Comparison of ENCODE assay signal across 22 cellular contexts in genomic region chr2:208096080-208096479, GRCh38. TPM values are rescaled to one million over a fixed set of nuclear protein-coding genes. Genes with fewer than 3 reads are reported as not detected.
DNase-seq lines count a peak whose midpoint lies in the region; ATAC-seq and TF ChIP-seq lines count a peak whose summit lies in the region.
"Had no signal": no experiment of that assay in that cellular context is flagged by ENCODE, and none has a peak within 500 bp of the region (broad histone marks: within the 10 kb centered on the region; RNA-seq: fewer than 3 reads in every experiment).

No MANE protein-coding gene starts in this region.

- no peaks in the 10 kb centered on the region for H3K27me3 ChIP-seq in BLaER1 treated with 17β-estradiol and CSF1 and Interleukin-3, amounts not matched to agents 10 nM and 100 nM
- H3K27me3 ChIP-seq in upper lobe of right lung (no peaks in the 10 kb centered on the region), neuronal stem cell (ENCODE audit: control insufficient read depth in 3 of 3, insufficient read depth in 3 of 3, low read depth in 1 of 3, low read length in 3 of 3) (no peaks in the 10 kb centered on the region)
- H3K27me3 ChIP-seq: BE2C had no signal

- peak; percentile 20 for ATAC-seq in upper lobe of right lung
- no peak for ATAC-seq in HG03025 (IDR thresholded peaks at IDR 0.05; ENCODE audit: low FRiP score, unreplicated experiment)
- ATAC-seq in GM21390 (IDR thresholded peaks at IDR 0.05; ENCODE audit: unreplicated experiment), result no peak
- ATAC-seq: CD8-positive, alpha-beta T cell; HCT116 had no signal

- no peak overlapping the region for H2BK15ac ChIP-seq in neuronal stem cell (ENCODE audit: low read length)

- H2BK5ac ChIP-seq in neuronal stem cell (ENCODE audit: low read length), result no peak overlapping the region

- H3K4me3 Mint-ChIP-seq in mesothelial cell of epicardium, result no peak overlapping the region
- H3K4me3 Mint-ChIP-seq: CD4-positive, CD25-positive, alpha-beta regulatory T cell; CD8-positive, alpha-beta T cell; H9 had no signal

- H4K91ac ChIP-seq in neuronal stem cell (ENCODE audit: low read depth, low read length, poor library complexity), result no peak overlapping the region

- no peak overlapping the region for H4K8ac ChIP-seq in neuronal stem cell (ENCODE audit: low read depth, low read length)

- WGBS in neuronal stem cell (ENCODE audit: extremely low coverage in 2 of 2, insufficient read length in 2 of 2, insufficient replicate concordance in 1 of 2), 2 donors, result no CpG with 5 or more reads among the region's 3 CpGs

- no peaks in the 10 kb centered on the region for H3K36me3 Mint-ChIP-seq in mesothelial cell of epicardium
- H3K36me3 Mint-ChIP-seq: CD4-positive, CD25-positive, alpha-beta regulatory T cell; CD8-positive, alpha-beta T cell had no signal

- H3K79me1 ChIP-seq in neuronal stem cell (ENCODE audit: low read depth, low read length), result no peaks in the 10 kb centered on the region

- H3K4me3 ChIP-seq in BLaER1 treated with 17β-estradiol and CSF1 and Interleukin-3, amounts not matched to agents 10 nM and 100 nM, result no peak overlapping the region
- H3K4me3 ChIP-seq in upper lobe of right lung, result no peak overlapping the region
- H3K4me3 ChIP-seq in neuronal stem cell (ENCODE audit: low read length in 2 of 2), result no peak overlapping the region
- H3K4me3 ChIP-seq: GM23248 had no signal

- H2AFZ ChIP-seq in neuronal stem cell (ENCODE audit: low read length), result no peak overlapping the region
- H2AFZ ChIP-seq: GM23248 had no signal

- peak overlapping the region in 7 of 11 experiments; percentile 7 to 72 (median 49); a peak in 11 of 22 replicates for H3K27ac ChIP-seq in BLaER1 treated with 17β-estradiol and CSF1 and Interleukin-3, amounts not matched to agents 10 nM and 100 nM
- no peak overlapping the region for H3K27ac ChIP-seq in upper lobe of right lung
- H3K27ac ChIP-seq in neuronal stem cell (replicated peaks; ENCODE audit: low read length), result no peak overlapping the region
- H3K27ac ChIP-seq: 22Rv1, C4-2B, GM23248 had no signal

- H3K27me3 Mint-ChIP-seq in mesothelial cell of epicardium (ENCODE audit: low read depth), result no peaks in the 10 kb centered on the region

- no peak overlapping the region for H2AK5ac ChIP-seq in neuronal stem cell (ENCODE audit: low read depth, low read length)

- intact Hi-C loops in upper lobe of right lung (cut with DNase I), result no loop called here

- no peak overlapping the region for H3K4ac ChIP-seq in neuronal stem cell (ENCODE audit: low read length)

- no peaks in the 10 kb centered on the region for H3K9me3 Mint-ChIP-seq in mesothelial cell of epicardium
- H3K9me3 Mint-ChIP-seq: CD4-positive, CD25-positive, alpha-beta regulatory T cell; CD8-positive, alpha-beta T cell had no signal

- H3K4me1 Mint-ChIP-seq in mesothelial cell of epicardium, result peaks cover 25% of the 10 kb centered on the region

- DNase-seq in activated CD8-positive, alpha-beta memory T cell treated with anti-CD3 and anti-CD28 coated beads for 24 hours, result peak; percentile 5
- DNase-seq in activated CD8-positive, alpha-beta memory T cell treated with anti-CD3 and anti-CD28 coated beads, Interleukin-2, amount 50 U/mL, for 4 hours, result no peak
- DNase-seq in mesothelial cell of epicardium (ENCODE audit: low spot score in 2 of 2, unreplicated experiment in 2 of 2) (no peak), upper lobe of right lung (no peak), neuronal stem cell (ENCODE audit: low spot score) (no peak)
- DNase-seq: ACHN; AML-193; BE2C; Caco-2; CD4-positive, CD25-positive, alpha-beta regulatory T cell; CD8-positive, alpha-beta T cell; DMS153; DND-41; GM23248; H9 had no signal

- H3K14ac ChIP-seq in neuronal stem cell (ENCODE audit: low read length), result no peak overlapping the region

- H3K18ac ChIP-seq in neuronal stem cell (ENCODE audit: low read length), result no peak overlapping the region

- no peak overlapping the region for H3K23ac ChIP-seq in neuronal stem cell (ENCODE audit: low read depth, low read length, poor library complexity)

- H3K4me2 ChIP-seq in BLaER1 treated with 17β-estradiol and CSF1 and Interleukin-3, amounts not matched to agents 10 nM and 100 nM, result peak overlapping the region in 10 of 11 experiments; percentile 13 to 63 (median 45); a peak in 19 of 22 replicates
- no peak overlapping the region for H3K4me2 ChIP-seq in neuronal stem cell (ENCODE audit: insufficient read depth, low read length, poor library complexity, severe bottlenecking)

- no peak overlapping the region for H3K9ac ChIP-seq in BLaER1 treated with 17β-estradiol and CSF1 and Interleukin-3, amounts not matched to agents 10 nM and 100 nM
- no peak overlapping the region for H3K9ac ChIP-seq in neuronal stem cell (ENCODE audit: low read depth, low read length, poor library complexity)
- H3K9ac ChIP-seq: GM23248 had no signal

- H2BK12ac ChIP-seq in neuronal stem cell (ENCODE audit: low read length), result no peak overlapping the region

- H3K27ac Mint-ChIP-seq in mesothelial cell of epicardium, result peak overlapping the region; percentile 75
- H3K27ac Mint-ChIP-seq: CD4-positive, CD25-positive, alpha-beta regulatory T cell; CD8-positive, alpha-beta T cell; H9 had no signal

- no peak for TF ChIP-seq CTCF in mesothelial cell of epicardium (IDR thresholded peaks at IDR 0.05; ENCODE audit: unreplicated experiment)
- no peak for TF ChIP-seq CTCF in upper lobe of right lung (IDR thresholded peaks at IDR 0.05)

- peaks cover 17 to 42% (median 33%) of the 10 kb centered on the region in 10 experiments for H3K4me1 ChIP-seq in BLaER1 treated with 17β-estradiol and CSF1 and Interleukin-3, amounts not matched to agents 10 nM and 100 nM
- H3K4me1 ChIP-seq in upper lobe of right lung, result no peaks in the 10 kb centered on the region
- H3K4me1 ChIP-seq in neuronal stem cell (ENCODE audit: control insufficient read depth in 2 of 2, insufficient read depth in 1 of 2, low read depth in 1 of 2, low read length in 2 of 2), result peaks cover 0 to 2% of the 10 kb centered on the region in 2 donors

- H2BK120ac ChIP-seq in neuronal stem cell (ENCODE audit: low read depth, low read length), result no peak overlapping the region

- H3K36me3 ChIP-seq in BLaER1 treated with 17β-estradiol and CSF1 and Interleukin-3, amounts not matched to agents 10 nM and 100 nM, result no peaks in the 10 kb centered on the region
- H3K36me3 ChIP-seq in upper lobe of right lung, result no peaks in the 10 kb centered on the region
- no peaks in the 10 kb centered on the region for H3K36me3 ChIP-seq in neuronal stem cell (replicated peaks in 1 of 2; ENCODE audit: control insufficient read depth in 2 of 2, insufficient read depth in 2 of 2, low read length in 2 of 2)
- H3K36me3 ChIP-seq: BE2C had no signal

- peaks cover 0 to 22% (median 13%) of the 10 kb centered on the region in 11 experiments; a peak in 15 of 22 replicates for H3K9me3 ChIP-seq in BLaER1 treated with 17β-estradiol and CSF1 and Interleukin-3, amounts not matched to agents 10 nM and 100 nM (replicated peaks in 1 of 11)
- H3K9me3 ChIP-seq in upper lobe of right lung (no peaks in the 10 kb centered on the region), neuronal stem cell (replicated peaks in 1 of 2; ENCODE audit: control insufficient read depth in 2 of 2, insufficient read depth in 1 of 2, low read depth in 1 of 2, low read length in 2 of 2) (peaks cover 0 to 2% of the 10 kb centered on the region in 2 donors)
- H3K9me3 ChIP-seq: BE2C, Caco-2 had no signal

- no peaks in the 10 kb centered on the region for H4K20me1 ChIP-seq in BLaER1 treated with 17β-estradiol and CSF1 and Interleukin-3, amounts not matched to agents 10 nM and 100 nM

RNA-seq across cellular contexts. Expression of gene CRYGD, which starts 28.2 kb away (rescaled TPM):
- total RNA-seq in mesothelial cell of epicardium (not detected in 3 replicates), upper lobe of right lung (not detected)
- polyA plus RNA-seq in neuronal stem cell (2013, experiment 1 of 2), result 0.99 TPM
- polyA plus RNA-seq in neuronal stem cell (2013, experiment 2 of 2), result 1.1 TPM
- total RNA-seq: Caco-2; CD8-positive, alpha-beta T cell; GM23248; H4; H9 had no signal
- polyA plus RNA-seq: CD4-positive, CD25-positive, alpha-beta regulatory T cell; GM23248 had no signal

RNA-seq across cellular contexts. Expression of gene CRYGC, which starts 33.5 kb away (rescaled TPM):
- not detected in 3 replicates for total RNA-seq in mesothelial cell of epicardium
- total RNA-seq in upper lobe of right lung, result not detected
- not detected for polyA plus RNA-seq in neuronal stem cell (2013, experiment 1 of 2)
- not detected for polyA plus RNA-seq in neuronal stem cell (2013, experiment 2 of 2)
- total RNA-seq: Caco-2; CD4-positive, CD25-positive, alpha-beta regulatory T cell; CD8-positive, alpha-beta T cell; GM23248; H4; H9 had no signal
- polyA plus RNA-seq: CD4-positive, CD25-positive, alpha-beta regulatory T cell; GM23248 had no signal

RNA-seq across cellular contexts. Expression of gene CRYGB, which starts 49.9 kb away (rescaled TPM):
- total RNA-seq in mesothelial cell of epicardium (not detected in 3 replicates), upper lobe of right lung (not detected)
- polyA plus RNA-seq in neuronal stem cell (2013, experiment 1 of 2), result not detected
- polyA plus RNA-seq in neuronal stem cell (2013, experiment 2 of 2), result not detected
- total RNA-seq: Caco-2; CD4-positive, CD25-positive, alpha-beta regulatory T cell; CD8-positive, alpha-beta T cell; GM23248; H4; H9 had no signal
- polyA plus RNA-seq: CD4-positive, CD25-positive, alpha-beta regulatory T cell; GM23248 had no signal

Comparison
In these comparisons a context has a peak if more than half of its experiments do, and no peak if none do; other contexts are left out.
1. H3K27ac ChIP-seq: peak in BLaER1 treated with 17β-estradiol and CSF1 and Interleukin-3, amounts not matched to agents 10 nM and 100 nM (7 of 11); none in upper lobe of right lung (single experiment) and neuronal stem cell (single experiment).